ENCODE assay signal across 8 cellular contexts in genomic region chr1:202348005-202348508, GRCh38. TPM values are rescaled to one million over a fixed set of nuclear protein-coding genes. Genes with fewer than 3 reads are reported as not detected.
A peak's percentile ranks its signal among the peaks of the same experiment; 100 is the strongest.
DNase-seq lines count a peak whose midpoint lies in the region; ATAC-seq lines count a peak whose summit lies in the region.

No MANE protein-coding gene starts in this region.

- no peaks in the 10 kb centered on the region for H3K9me3 Mint-ChIP-seq in activated naive CD4-positive, alpha-beta T cell treated with anti-CD3 and anti-CD28 coated beads, Interleukin-2, amount 50 U/mL, for 72 hours
- no peaks in the 10 kb centered on the region for H3K9me3 Mint-ChIP-seq in naive B cell

- peaks cover 28% of the 10 kb centered on the region for H3K79me2 ChIP-seq in ACC112 (ENCODE audit: control insufficient read depth, insufficient read depth, low read length, unreplicated experiment)

- peak overlapping the region; percentile 95 to 97 for H3K27ac Mint-ChIP-seq in activated naive CD4-positive, alpha-beta T cell treated with anti-CD3 and anti-CD28 coated beads, Interleukin-2, amount 50 U/mL, for 72 hours
- peak overlapping the region; percentile 89 to 97 (median 93) for H3K27ac Mint-ChIP-seq in naive B cell

- DNase-seq in H7 (no peak), naive B cell (no peak), NCI-H2029 (lab: John Stamatoyannopoulos, UW) (no peak), amniotic stem cell (lab: John Stamatoyannopoulos, UW) (no peak), NOMO-1 treated with dmso at 0.1 percent for 144 hours (lab: John Stamatoyannopoulos, UW; ENCODE audit: unreplicated experiment) (no peak)
- DNase-seq in activated naive CD4-positive, alpha-beta T cell treated with anti-CD3 and anti-CD28 coated beads, Interleukin-2, amount 50 U/mL, for 72 hours (ENCODE audit: low spot score in 2 of 2), result no peak

- peaks cover 19 to 29% (median 29%) of the 10 kb centered on the region in 3 donors for H3K4me1 Mint-ChIP-seq in naive B cell

- no peak for ATAC-seq in activated naive CD4-positive, alpha-beta T cell treated with anti-CD3 and anti-CD28 coated beads, Interleukin-2, amount 50 U/mL, for 72 hours
- ATAC-seq in naive B cell (ENCODE audit: low read depth in 2 of 2), result no peak
- no peak for ATAC-seq in GM18907 (IDR thresholded peaks at IDR 0.05; ENCODE audit: unreplicated experiment)

- no peaks in the 10 kb centered on the region for H3K36me3 ChIP-seq in ACC112 (ENCODE audit: insufficient read depth, low read length)
- H3K36me3 ChIP-seq in H7 (replicated peaks; ENCODE audit: control insufficient read depth, insufficient read depth, low read length), result no peaks in the 10 kb centered on the region

- peak overlapping the region; percentile 95; the same call in 1 of the 2 replicates for H3K4me3 ChIP-seq in ACC112 (ENCODE audit: low read depth, low read length)
- peak overlapping the region; percentile 95; the same call in 1 of the 2 replicates for H3K4me3 ChIP-seq in H7 (ENCODE audit: insufficient read depth, low read depth, low read length)

- H3K4me1 ChIP-seq in ACC112 (ENCODE audit: control insufficient read depth, insufficient read depth, low read length, unreplicated experiment), result peaks cover 19% of the 10 kb centered on the region

- H3K27ac ChIP-seq in ACC112 (ENCODE audit: low read depth, low read length), result peak overlapping the region; percentile 91; the same call in 1 of the 2 replicates

- H2AFZ ChIP-seq in ACC112 (ENCODE audit: low read length, unreplicated experiment), result no peak overlapping the region

- H3K27me3 ChIP-seq in ACC112 (ENCODE audit: insufficient read depth, low read length) (no peaks in the 10 kb centered on the region), H7 (ENCODE audit: control insufficient read depth, insufficient read depth, low read length) (no peaks in the 10 kb centered on the region)

- peaks cover 5 to 14% of the 10 kb centered on the region in 2 donors for H3K36me3 Mint-ChIP-seq in activated naive CD4-positive, alpha-beta T cell treated with anti-CD3 and anti-CD28 coated beads, Interleukin-2, amount 50 U/mL, for 72 hours
- H3K36me3 Mint-ChIP-seq in naive B cell, result no peaks in the 10 kb centered on the region

- peak overlapping the region; percentile 91 to 100 (median 96) for H3K4me3 Mint-ChIP-seq in naive B cell

- H3K27me3 Mint-ChIP-seq in naive B cell, result no peaks in the 10 kb centered on the region

RNA-seq across cellular contexts. Expression of gene PPP1R12B, which starts 0.4 kb away (rescaled TPM):
- total RNA-seq in H7 (2014; rRNA removed; shearing (Covaris generic)), result 4.5 and 14.5 TPM in 2 replicates
- total RNA-seq in activated naive CD4-positive, alpha-beta T cell treated with anti-CD3 and anti-CD28 coated beads, Interleukin-2, amount 50 U/mL, for 72 hours, result 10 to 100 TPM; 21.5 to 28.6 TPM
- polyA plus RNA-seq in naive B cell (ENCODE audit: low read depth in 6 of 6), result 10 to 100 TPM in 1 of 6 donors, 1 to 10 TPM in 4, not detected in 1; 2.3 to 13.5 (median 6.6) TPM

RNA-seq across cellular contexts. Expression of gene UBE2T, which starts 6.3 kb away (rescaled TPM):
- total RNA-seq in H7 (2014; rRNA removed; shearing (Covaris generic)), result 159 and 161 TPM in 2 replicates
- total RNA-seq in activated naive CD4-positive, alpha-beta T cell treated with anti-CD3 and anti-CD28 coated beads, Interleukin-2, amount 50 U/mL, for 72 hours, result 100 to 1,000 TPM in 1 of 2 donors, 10 to 100 TPM in 1; 79.7 to 166 TPM
- 10 to 100 TPM in 3 of 6 donors, 1 to 10 TPM in 3; 4.6 to 11.2 (median 9.3) TPM for polyA plus RNA-seq in naive B cell (ENCODE audit: low read depth in 6 of 6)
